In genomic region chr11:47216141-47216798, GRCh38 we compare ENCODE assay signal across 9 cellular contexts. TPM values are rescaled to one million over a fixed set of nuclear protein-coding genes. Genes with fewer than 3 reads are reported as not detected.
DNase-seq lines count a peak whose midpoint lies in the region; ATAC-seq, FAIRE-seq and TF ChIP-seq lines count a peak whose summit lies in the region.
"Had no signal": no experiment of that assay in that cellular context is flagged by ENCODE, and none has a peak within 500 bp of the region (broad histone marks: within the 10 kb centered on the region; RNA-seq: fewer than 3 reads in every experiment).

No MANE protein-coding gene starts in this region.

- H3K27me3 Mint-ChIP-seq in progenitor cell of endocrine pancreas, result no peaks in the 10 kb centered on the region

- H3K4me3 Mint-ChIP-seq in progenitor cell of endocrine pancreas (ENCODE audit: low read depth), result peak overlapping the region; percentile 91

- intact Hi-C loops in upper lobe of right lung (cut with DNase I), result no loop called here

- FAIRE-seq in D721Med (lab: Jason Lieb, UNC), result no peak
- FAIRE-seq: islet of Langerhans had no signal

- no peaks in the 10 kb centered on the region for H3K27me3 ChIP-seq in foreskin keratinocyte
- H3K27me3 ChIP-seq in upper lobe of right lung, result no peaks in the 10 kb centered on the region

- no peaks in the 10 kb centered on the region for H3K9me3 Mint-ChIP-seq in progenitor cell of endocrine pancreas (ENCODE audit: low read depth)

- DNase-seq in D721Med (ENCODE audit: insufficient read length, low spot score), result no peak
- DNase-seq in GOT3 (lab: John Stamatoyannopoulos, UW), result peak; percentile 42
- DNase-seq in NOMO-1 treated with DMSO at 0.1 percent for 48 hours (lab: John Stamatoyannopoulos, UW; ENCODE audit: unreplicated experiment), result peak; percentile 30
- peak; percentile 74 to 81 for DNase-seq in activated T-cell treated with anti-CD3 and anti-CD28 coated beads, Interleukin-2, amount 50 U/mL, for 48 hours
- DNase-seq in foreskin keratinocyte, result peak; percentile 54 to 78
- no peak for DNase-seq in progenitor cell of endocrine pancreas (ENCODE audit: low spot score, unreplicated experiment)
- no peak for DNase-seq in upper lobe of right lung

- H3K4me1 Mint-ChIP-seq in progenitor cell of endocrine pancreas (ENCODE audit: low read depth), result peaks cover 15% of the 10 kb centered on the region

- peaks cover 23% of the 10 kb centered on the region for H3K36me3 ChIP-seq in upper lobe of right lung

- peak overlapping the region; percentile 95 for H3K27ac ChIP-seq in foreskin keratinocyte
- H3K27ac ChIP-seq in upper lobe of right lung, result peak overlapping the region; percentile 95

- H3K9me3 ChIP-seq in upper lobe of right lung, result no peaks in the 10 kb centered on the region

- ATAC-seq in foreskin keratinocyte (peak; percentile 56), upper lobe of right lung (peak; percentile 2), HG03571 (IDR thresholded peaks at IDR 0.05; ENCODE audit: unreplicated experiment) (no peak)

- peak overlapping the region; percentile 98 for H3K27ac Mint-ChIP-seq in progenitor cell of endocrine pancreas

- H3K4me1 ChIP-seq in foreskin keratinocyte (no peaks in the 10 kb centered on the region), upper lobe of right lung (peaks cover 31% of the 10 kb centered on the region)

- peak overlapping the region; percentile 81 for H3K4me3 ChIP-seq in upper lobe of right lung

- TF ChIP-seq CTCF in D721Med (IDR thresholded peaks at IDR 0.05; ENCODE audit: insufficient read depth, missing control alignments) (peak; percentile 19), foreskin keratinocyte (conservative IDR thresholded peaks at IDR 0.05) (peak; percentile 7), progenitor cell of endocrine pancreas (IDR thresholded peaks at IDR 0.05; ENCODE audit: unreplicated experiment) (no peak), upper lobe of right lung (IDR thresholded peaks at IDR 0.05) (peak; percentile 14)

- peaks cover 5% of the 10 kb centered on the region for H3K36me3 Mint-ChIP-seq in progenitor cell of endocrine pancreas (ENCODE audit: insufficient read depth)

RNA-seq across cellular contexts. Expression of gene DDB2, which starts 1.5 kb away (rescaled TPM):
- 57.9 and 67.0 TPM in 2 replicates for total RNA-seq in foreskin keratinocyte
- polyA plus RNA-seq in foreskin keratinocyte, result 61.9 and 71.7 TPM in 2 replicates
- 31.4 and 32.0 TPM in 2 replicates for total RNA-seq in progenitor cell of endocrine pancreas
- 49.6 TPM for total RNA-seq in upper lobe of right lung

RNA-seq across cellular contexts. Expression of gene PACSIN3, which starts 30.0 kb away (rescaled TPM):
- total RNA-seq in foreskin keratinocyte (67.9 and 71.4 TPM in 2 replicates), progenitor cell of endocrine pancreas (54.1 and 59.6 TPM in 2 replicates), upper lobe of right lung (36.9 TPM)
- 85.9 and 87.5 TPM in 2 replicates for polyA plus RNA-seq in foreskin keratinocyte

RNA-seq across cellular contexts. Expression of gene ACP2, which starts 32.3 kb away (rescaled TPM):
- total RNA-seq in foreskin keratinocyte (22.6 and 23.6 TPM in 2 replicates), progenitor cell of endocrine pancreas (58.1 and 60.2 TPM in 2 replicates), upper lobe of right lung (31.6 TPM)
- polyA plus RNA-seq in foreskin keratinocyte, result 20.2 and 20.8 TPM in 2 replicates

RNA-seq across cellular contexts. Expression of gene ARFGAP2, which starts 39.6 kb away (rescaled TPM):
- total RNA-seq in foreskin keratinocyte (78.2 and 83.5 TPM in 2 replicates), progenitor cell of endocrine pancreas (109 and 112 TPM in 2 replicates), upper lobe of right lung (92.9 TPM)
- polyA plus RNA-seq in foreskin keratinocyte, result 51.4 and 52.2 TPM in 2 replicates

RNA-seq across cellular contexts. Expression of gene NR1H3, which starts 41.5 kb away (rescaled TPM):
- total RNA-seq in foreskin keratinocyte, result 8.8 and 8.9 TPM in 2 replicates
- polyA plus RNA-seq in foreskin keratinocyte, result 8.5 and 9.2 TPM in 2 replicates
- 25.8 and 26.7 TPM in 2 replicates for total RNA-seq in progenitor cell of endocrine pancreas
- 44.1 TPM for total RNA-seq in upper lobe of right lung

Comparison
In these comparisons a context has a peak if more than half of its experiments do, and no peak if none do; other contexts are left out.
1. DNase-seq: peak in GOT3 (single experiment), NOMO-1 treated with DMSO at 0.1 percent for 48 hours (single experiment), activated T-cell treated with anti-CD3 and anti-CD28 coated beads, Interleukin-2, amount 50 U/mL, for 48 hours (2 of 2) and foreskin keratinocyte (2 of 2); none in D721Med (single experiment), progenitor cell of endocrine pancreas (single experiment) and upper lobe of right lung (single experiment).